1 cellular context compared by ENCODE assay signal in genomic region chr19:50725218-50725931, GRCh38.
TF ChIP-seq lines count a peak whose summit lies in the region.

No MANE protein-coding gene starts in this region.

TF ChIP-seq in K562, 482 proteins besides CTCF, POLR2A, EP300 and RAD21 (continued from another document and continues in another):
- TF ChIP-seq MNT (conservative IDR thresholded peaks at IDR 0.05) = peak in 1 of 2 experiments; percentile 66; a peak in 1 of 4 replicates
- TF ChIP-seq ZNF197 (CRISPR knock-in tag; IDR thresholded peaks at IDR 0.05; ENCODE audit: low read depth) = no peak
- no peak for TF ChIP-seq ZNF644 (tag; IDR thresholded peaks at IDR 0.05; ENCODE audit: low read depth)
- TF ChIP-seq RNF219 (CRISPR knock-in tag; IDR thresholded peaks at IDR 0.05) = no peak
- TF ChIP-seq ZNF592 (IDR thresholded peaks at IDR 0.05) = peak; percentile 79
- TF ChIP-seq, protein P1, sequence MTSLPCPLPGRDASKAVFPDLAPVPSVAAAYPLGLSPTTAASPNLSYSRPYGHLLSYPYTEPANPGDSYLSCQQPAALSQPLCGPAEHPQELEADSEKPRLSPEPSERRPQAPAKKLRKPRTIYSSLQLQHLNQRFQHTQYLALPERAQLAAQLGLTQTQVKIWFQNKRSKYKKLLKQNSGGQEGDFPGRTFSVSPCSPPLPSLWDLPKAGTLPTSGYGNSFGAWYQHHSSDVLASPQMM (CRISPR knock-in tag; IDR thresholded peaks at IDR 0.05) = no peak
- peak; percentile 36; the same call in 1 of the 2 replicates for TF ChIP-seq CBX1 (IDR thresholded peaks at IDR 0.05; ENCODE audit: low read depth)
- TF ChIP-seq GATA2 (CRISPR knock-in tag; IDR thresholded peaks at IDR 0.05) = no peak
- no peak for TF ChIP-seq SIX5 (IDR thresholded peaks at IDR 0.05; ENCODE audit: borderline replicate concordance in 1 of 2, insufficient read depth in 1 of 2, low read depth in 1 of 2, low read length in 2 of 2)
- TF ChIP-seq BHLHE40 (IDR thresholded peaks at IDR 0.05; ENCODE audit: low read length) = no peak
- no peak for TF ChIP-seq ZNF140 (CRISPR knock-in tag; IDR thresholded peaks at IDR 0.05)
- peak; percentile 31; the same call in 1 of the 2 replicates for TF ChIP-seq GTF2E2 (tag; IDR thresholded peaks at IDR 0.05)
- TF ChIP-seq SIRT6 (IDR thresholded peaks at IDR 0.05; ENCODE audit: low read depth, low read length) = no peak
- TF ChIP-seq SMAD2 (IDR thresholded peaks at IDR 0.05; ENCODE audit: low read depth, low read length) = no peak
- TF ChIP-seq ESRRA (IDR thresholded peaks at IDR 0.05; ENCODE audit: borderline replicate concordance, low read depth) = no peak; the same call in 1 of the 2 replicates
- no peak for TF ChIP-seq PTTG1 (tag; IDR thresholded peaks at IDR 0.05; ENCODE audit: low read depth)
- TF ChIP-seq ZFP1 (CRISPR knock-in tag; IDR thresholded peaks at IDR 0.05) = no peak
- TF ChIP-seq ATF2 (CRISPR knock-in tag; IDR thresholded peaks at IDR 0.05) = no peak
- no peak for TF ChIP-seq ARID1B (IDR thresholded peaks at IDR 0.05)
- TF ChIP-seq ZNF184 (CRISPR knock-in tag; IDR thresholded peaks at IDR 0.05) = no peak
- no peak for TF ChIP-seq TAF7 (tag; IDR thresholded peaks at IDR 0.05)
- TF ChIP-seq KDM5B (IDR thresholded peaks at IDR 0.05; ENCODE audit: insufficient replicate concordance, low read depth, low read length) = no peak
- no peak for TF ChIP-seq ZNF282 (CRISPR knock-in tag; IDR thresholded peaks at IDR 0.05)
- 0 out of 2 replicates have a peak, but pooled peaks have one; percentile 15 for TF ChIP-seq ELF2 (CRISPR knock-in tag; IDR thresholded peaks at IDR 0.05)
- TF ChIP-seq XRCC5 (IDR thresholded peaks at IDR 0.05; ENCODE audit: low read depth, low read length) = no peak
- TF ChIP-seq, protein P2, sequence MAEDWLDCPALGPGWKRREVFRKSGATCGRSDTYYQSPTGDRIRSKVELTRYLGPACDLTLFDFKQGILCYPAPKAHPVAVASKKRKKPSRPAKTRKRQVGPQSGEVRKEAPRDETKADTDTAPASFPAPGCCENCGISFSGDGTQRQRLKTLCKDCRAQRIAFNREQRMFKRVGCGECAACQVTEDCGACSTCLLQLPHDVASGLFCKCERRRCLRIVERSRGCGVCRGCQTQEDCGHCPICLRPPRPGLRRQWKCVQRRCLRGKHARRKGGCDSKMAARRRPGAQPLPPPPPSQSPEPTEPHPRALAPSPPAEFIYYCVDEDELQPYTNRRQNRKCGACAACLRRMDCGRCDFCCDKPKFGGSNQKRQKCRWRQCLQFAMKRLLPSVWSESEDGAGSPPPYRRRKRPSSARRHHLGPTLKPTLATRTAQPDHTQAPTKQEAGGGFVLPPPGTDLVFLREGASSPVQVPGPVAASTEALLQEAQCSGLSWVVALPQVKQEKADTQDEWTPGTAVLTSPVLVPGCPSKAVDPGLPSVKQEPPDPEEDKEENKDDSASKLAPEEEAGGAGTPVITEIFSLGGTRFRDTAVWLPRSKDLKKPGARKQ (CRISPR knock-in tag; IDR thresholded peaks at IDR 0.05) = no peak
- TF ChIP-seq SAP30 (IDR thresholded peaks at IDR 0.05; ENCODE audit: borderline replicate concordance, insufficient read depth, low read depth, low read length, poor library complexity, severe bottlenecking) = peak; percentile 46
- TF ChIP-seq ZNF232 (CRISPR knock-in tag; IDR thresholded peaks at IDR 0.05) = no peak
- peak; percentile 32; the same call in 1 of the 2 replicates for TF ChIP-seq MTA3 (IDR thresholded peaks at IDR 0.05; ENCODE audit: borderline replicate concordance)
- TF ChIP-seq, protein P3, sequence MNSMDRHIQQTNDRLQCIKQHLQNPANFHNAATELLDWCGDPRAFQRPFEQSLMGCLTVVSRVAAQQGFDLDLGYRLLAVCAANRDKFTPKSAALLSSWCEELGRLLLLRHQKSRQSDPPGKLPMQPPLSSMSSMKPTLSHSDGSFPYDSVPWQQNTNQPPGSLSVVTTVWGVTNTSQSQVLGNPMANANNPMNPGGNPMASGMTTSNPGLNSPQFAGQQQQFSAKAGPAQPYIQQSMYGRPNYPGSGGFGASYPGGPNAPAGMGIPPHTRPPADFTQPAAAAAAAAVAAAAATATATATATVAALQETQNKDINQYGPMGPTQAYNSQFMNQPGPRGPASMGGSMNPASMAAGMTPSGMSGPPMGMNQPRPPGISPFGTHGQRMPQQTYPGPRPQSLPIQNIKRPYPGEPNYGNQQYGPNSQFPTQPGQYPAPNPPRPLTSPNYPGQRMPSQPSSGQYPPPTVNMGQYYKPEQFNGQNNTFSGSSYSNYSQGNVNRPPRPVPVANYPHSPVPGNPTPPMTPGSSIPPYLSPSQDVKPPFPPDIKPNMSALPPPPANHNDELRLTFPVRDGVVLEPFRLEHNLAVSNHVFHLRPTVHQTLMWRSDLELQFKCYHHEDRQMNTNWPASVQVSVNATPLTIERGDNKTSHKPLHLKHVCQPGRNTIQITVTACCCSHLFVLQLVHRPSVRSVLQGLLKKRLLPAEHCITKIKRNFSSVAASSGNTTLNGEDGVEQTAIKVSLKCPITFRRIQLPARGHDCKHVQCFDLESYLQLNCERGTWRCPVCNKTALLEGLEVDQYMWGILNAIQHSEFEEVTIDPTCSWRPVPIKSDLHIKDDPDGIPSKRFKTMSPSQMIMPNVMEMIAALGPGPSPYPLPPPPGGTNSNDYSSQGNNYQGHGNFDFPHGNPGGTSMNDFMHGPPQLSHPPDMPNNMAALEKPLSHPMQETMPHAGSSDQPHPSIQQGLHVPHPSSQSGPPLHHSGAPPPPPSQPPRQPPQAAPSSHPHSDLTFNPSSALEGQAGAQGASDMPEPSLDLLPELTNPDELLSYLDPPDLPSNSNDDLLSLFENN (IDR thresholded peaks at IDR 0.05; ENCODE audit: low read depth in 2 of 2, low read length in 2 of 2) = no peak
- no peak; the same call in 1 of the 2 replicates for TF ChIP-seq STAG1 (CRISPR knock-in tag; IDR thresholded peaks at IDR 0.05; ENCODE audit: borderline replicate concordance)
- no peak for TF ChIP-seq ZNF551 (CRISPR knock-in tag; IDR thresholded peaks at IDR 0.05)
- no peak for TF ChIP-seq FOXJ3 (CRISPR knock-in tag; IDR thresholded peaks at IDR 0.05)
- TF ChIP-seq NR4A1 (CRISPR knock-in tag; IDR thresholded peaks at IDR 0.05) = peak; percentile 48; the same call in 1 of the 2 replicates
- TF ChIP-seq NR4A1 (tag; IDR thresholded peaks at IDR 0.05) = 0 out of 2 replicates have a peak, but pooled peaks have one; percentile 43
- TF ChIP-seq RBM17 (IDR thresholded peaks at IDR 0.05; ENCODE audit: borderline replicate concordance, low read depth, low read length) = no peak
- peak; percentile 70 for TF ChIP-seq ATF1 (CRISPR knock-in tag; IDR thresholded peaks at IDR 0.05)
- TF ChIP-seq ATF1 (tag; IDR thresholded peaks at IDR 0.05) = peak; percentile 82
- no peak for TF ChIP-seq ZNF449 (CRISPR knock-in tag; IDR thresholded peaks at IDR 0.05)
- no peak for TF ChIP-seq ZNF124 (CRISPR knock-in tag; IDR thresholded peaks at IDR 0.05)
- TF ChIP-seq GMEB1 (CRISPR knock-in tag; IDR thresholded peaks at IDR 0.05) = peak; percentile 27; the same call in 1 of the 2 replicates
- peak; percentile 85; the same call in 1 of the 2 replicates for TF ChIP-seq ERF (CRISPR knock-in tag; IDR thresholded peaks at IDR 0.05)
- no peak for TF ChIP-seq HMGN3 (IDR thresholded peaks at IDR 0.05; ENCODE audit: borderline replicate concordance, extremely low read depth, insufficient read length, low read depth, low read length)
- no peak for TF ChIP-seq SNAPC5 (CRISPR knock-in tag; IDR thresholded peaks at IDR 0.05)
- TF ChIP-seq NFYB (IDR thresholded peaks at IDR 0.05; ENCODE audit: extremely low read depth, insufficient read length) = no peak
- TF ChIP-seq, protein P4, sequence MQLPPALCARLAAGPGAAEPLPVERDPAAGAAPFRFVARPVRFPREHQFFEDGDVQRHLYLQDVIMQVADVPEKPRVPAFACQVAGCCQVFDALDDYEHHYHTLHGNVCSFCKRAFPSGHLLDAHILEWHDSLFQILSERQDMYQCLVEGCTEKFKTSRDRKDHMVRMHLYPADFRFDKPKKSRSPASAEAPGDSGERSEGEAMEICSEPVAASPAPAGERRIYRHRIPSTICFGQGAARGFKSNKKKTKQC (CRISPR knock-in tag; IDR thresholded peaks at IDR 0.05) = peak; percentile 25; the same call in 1 of the 2 replicates
- TF ChIP-seq MEF2D (tag; conservative IDR thresholded peaks at IDR 0.05; ENCODE audit: low read depth) = no peak
